20 cellular contexts compared by ENCODE assay signal in genomic region chr19:5351731-5352228, GRCh38. TPM values are rescaled to one million over a fixed set of nuclear protein-coding genes. Genes with fewer than 3 reads are reported as not detected.
DNase-seq lines count a peak whose midpoint lies in the region; ATAC-seq and TF ChIP-seq lines count a peak whose summit lies in the region.
"Had no signal": no experiment of that assay in that cellular context is flagged by ENCODE, and none has a peak within 500 bp of the region (broad histone marks: within the 10 kb centered on the region; RNA-seq: fewer than 3 reads in every experiment).

No MANE protein-coding gene starts in this region.

- no peaks in the 10 kb centered on the region for H3K9me3 ChIP-seq in SJCRH30 (replicated peaks)
- no peaks in the 10 kb centered on the region for H3K9me3 ChIP-seq in neuronal stem cell (replicated peaks in 1 of 2; ENCODE audit: control insufficient read depth in 2 of 2, insufficient read depth in 1 of 2, low read depth in 1 of 2, low read length in 2 of 2)
- H3K9me3 ChIP-seq in CD4-positive, alpha-beta T cell (ENCODE audit: control insufficient read depth, low read length) = no peaks in the 10 kb centered on the region
- H3K9me3 ChIP-seq: SJSA1 had no signal

- no peak for ATAC-seq in HG03097 (IDR thresholded peaks at IDR 0.05; ENCODE audit: low FRiP score, unreplicated experiment)
- ATAC-seq in CD4-positive, alpha-beta T cell (ENCODE audit: poor library complexity) = no peak

- no peaks in the 10 kb centered on the region for H3K79me1 ChIP-seq in neuronal stem cell (ENCODE audit: low read depth, low read length)

- DNase-seq in activated naive CD4-positive, alpha-beta T cell treated with Interleukin-2 at 50 U/mL for 16 hours = no peak
- DNase-seq in SJCRH30 = no peak
- DNase-seq in glutamatergic neuron = no peak
- DNase-seq in neuronal stem cell (ENCODE audit: low spot score) = no peak
- no peak for DNase-seq in mesenteric fat pad (ENCODE audit: low spot score)
- no peak for DNase-seq in CD4-positive, alpha-beta T cell
- DNase-seq: DMS 273 treated with DMSO at 0.1 percent for 48 hours, DMS79 treated with DMSO at 0.1 percent for 48 hours, NCI-H1092 treated with DMSO at 0.1 percent for 48 hours, NCI-H1436 treated with DMSO at 0.1 percent for 48 hours, NCI-H1930, NCI-H2227 treated with DMSO at 0.1 percent for 48 hours, NCI-H510A treated with DMSO at 0.1 percent for 48 hours, NCI-H748 treated with DMSO at 0.1 percent for 48 hours had no signal

- peak overlapping the region; percentile 10 for H3K27ac Mint-ChIP-seq in activated naive CD4-positive, alpha-beta T cell treated with anti-CD3 and anti-CD28 coated beads, Interleukin-2, amount 50 U/mL, for 24 hours
- H3K27ac Mint-ChIP-seq in glutamatergic neuron (ENCODE audit: unreplicated experiment) = no peak overlapping the region
- no peak overlapping the region for H3K27ac Mint-ChIP-seq in CD4-positive, alpha-beta T cell

- H2AFZ ChIP-seq in neuronal stem cell (ENCODE audit: low read length) = no peak overlapping the region

- H3K9ac ChIP-seq in neuronal stem cell (ENCODE audit: low read depth, low read length, poor library complexity) = no peak overlapping the region
- H3K9ac ChIP-seq: KMS-11 had no signal

- no peak overlapping the region for H3K14ac ChIP-seq in neuronal stem cell (ENCODE audit: low read length)

- H3K4ac ChIP-seq in neuronal stem cell (ENCODE audit: low read length) = no peak overlapping the region

- no peak overlapping the region for H2BK120ac ChIP-seq in neuronal stem cell (ENCODE audit: low read depth, low read length)

- no peak overlapping the region for H2BK15ac ChIP-seq in neuronal stem cell (ENCODE audit: low read length)

- no peak overlapping the region for H3K4me3 Mint-ChIP-seq in activated naive CD4-positive, alpha-beta T cell treated with anti-CD3 and anti-CD28 coated beads, Interleukin-2, amount 50 U/mL, for 24 hours
- H3K4me3 Mint-ChIP-seq in glutamatergic neuron (ENCODE audit: unreplicated experiment) = peak overlapping the region; percentile 60
- no peak overlapping the region for H3K4me3 Mint-ChIP-seq in CD4-positive, alpha-beta T cell

- TF ChIP-seq CTCF in glutamatergic neuron (IDR thresholded peaks at IDR 0.05; ENCODE audit: partially characterized antibody, unreplicated experiment) = no peak
- no peak for TF ChIP-seq CTCF in CD4-positive, alpha-beta T cell (IDR thresholded peaks at IDR 0.05)

- H3K36me3 Mint-ChIP-seq in activated naive CD4-positive, alpha-beta T cell treated with anti-CD3 and anti-CD28 coated beads, Interleukin-2, amount 50 U/mL, for 24 hours = no peaks in the 10 kb centered on the region
- H3K36me3 Mint-ChIP-seq in glutamatergic neuron (ENCODE audit: unreplicated experiment) = peaks cover 6% of the 10 kb centered on the region
- H3K36me3 Mint-ChIP-seq in CD4-positive, alpha-beta T cell (ENCODE audit: low read depth) = no peaks in the 10 kb centered on the region

- no peak overlapping the region for H4K91ac ChIP-seq in neuronal stem cell (ENCODE audit: low read depth, low read length, poor library complexity)

- H2BK12ac ChIP-seq in neuronal stem cell (ENCODE audit: low read length) = no peak overlapping the region

- peaks cover 4% of the 10 kb centered on the region for H3K9me3 Mint-ChIP-seq in activated naive CD4-positive, alpha-beta T cell treated with anti-CD3 and anti-CD28 coated beads, Interleukin-2, amount 50 U/mL, for 24 hours
- peaks cover 9% of the 10 kb centered on the region for H3K9me3 Mint-ChIP-seq in glutamatergic neuron (ENCODE audit: unreplicated experiment)
- peaks cover 4% of the 10 kb centered on the region for H3K9me3 Mint-ChIP-seq in CD4-positive, alpha-beta T cell

- no peak overlapping the region for H3K4me2 ChIP-seq in neuronal stem cell (ENCODE audit: insufficient read depth, low read length, poor library complexity, severe bottlenecking)
- H3K4me2 ChIP-seq: KMS-11 had no signal

- CTCF ChIA-PET in CD4-positive, alpha-beta T cell (lab: Charles Lee) = no interaction called here

- H3K23ac ChIP-seq in neuronal stem cell (ENCODE audit: low read depth, low read length, poor library complexity) = no peak overlapping the region

- intact Hi-C loops in CD4-positive, alpha-beta T cell (cut with DNase I, micrococcal nuclease) = loop anchor here in 1 of 2 experiments (10.0 kb wide), 1 partner anchor 307 kb away; no protein-coding TSS in a partner anchor

- no peaks in the 10 kb centered on the region for H3K4me1 ChIP-seq in SJCRH30
- peaks cover 3 to 4% of the 10 kb centered on the region in 2 donors for H3K4me1 ChIP-seq in neuronal stem cell (ENCODE audit: control insufficient read depth in 2 of 2, insufficient read depth in 1 of 2, low read depth in 1 of 2, low read length in 2 of 2)
- H3K4me1 ChIP-seq: HAP-1, SJSA1 had no signal

- H3K27me3 ChIP-seq in SJCRH30 (no peaks in the 10 kb centered on the region; the same call in 1 of the 2 replicates), neuronal stem cell (ENCODE audit: control insufficient read depth in 3 of 3, insufficient read depth in 3 of 3, low read depth in 1 of 3, low read length in 3 of 3) (no peaks in the 10 kb centered on the region)
- H3K27me3 ChIP-seq in CD4-positive, alpha-beta T cell (ENCODE audit: control insufficient read depth, insufficient read depth, low read length) = peaks cover 17% of the 10 kb centered on the region
- H3K27me3 ChIP-seq: SJSA1 had no signal

- no peak overlapping the region for H4K8ac ChIP-seq in neuronal stem cell (ENCODE audit: low read depth, low read length)

- H3K4me1 Mint-ChIP-seq in activated naive CD4-positive, alpha-beta T cell treated with anti-CD3 and anti-CD28 coated beads, Interleukin-2, amount 50 U/mL, for 24 hours = no peaks in the 10 kb centered on the region
- peaks cover 8% of the 10 kb centered on the region for H3K4me1 Mint-ChIP-seq in glutamatergic neuron (ENCODE audit: low read depth, unreplicated experiment)
- no peaks in the 10 kb centered on the region for H3K4me1 Mint-ChIP-seq in CD4-positive, alpha-beta T cell (ENCODE audit: low read depth)

- H3K27ac ChIP-seq in SJCRH30 (peak overlapping the region; percentile 60), neuronal stem cell (replicated peaks; ENCODE audit: low read length) (no peak overlapping the region)
- H3K27ac ChIP-seq in CD4-positive, alpha-beta T cell (ENCODE audit: low read depth, low read length) = no peak overlapping the region
- H3K27ac ChIP-seq: 22Rv1, KMS-11, SJSA1 had no signal

- peak overlapping the region; percentile 21 for H3K18ac ChIP-seq in neuronal stem cell (ENCODE audit: low read length)

- WGBS in neuronal stem cell (ENCODE audit: extremely low coverage in 2 of 2, insufficient read length in 2 of 2, insufficient replicate concordance in 1 of 2), 2 donors = no CpG with 5 or more reads among the region's 2 CpGs

- no peak overlapping the region for H2AK5ac ChIP-seq in neuronal stem cell (ENCODE audit: low read depth, low read length)

- H3K36me3 ChIP-seq in SJCRH30 = no peaks in the 10 kb centered on the region
- no peaks in the 10 kb centered on the region for H3K36me3 ChIP-seq in neuronal stem cell (replicated peaks in 1 of 2; ENCODE audit: control insufficient read depth in 2 of 2, insufficient read depth in 2 of 2, low read length in 2 of 2)
- H3K36me3 ChIP-seq: HAP-1, SJSA1 had no signal

- H2BK5ac ChIP-seq in neuronal stem cell (ENCODE audit: low read length) = no peak overlapping the region

- POLR2A ChIA-PET in CD4-positive, alpha-beta T cell (lab: Charles Lee) = no interaction called here

- peaks cover 18% of the 10 kb centered on the region for H3K27me3 Mint-ChIP-seq in activated naive CD4-positive, alpha-beta T cell treated with anti-CD3 and anti-CD28 coated beads, Interleukin-2, amount 50 U/mL, for 24 hours
- peaks cover 4% of the 10 kb centered on the region for H3K27me3 Mint-ChIP-seq in glutamatergic neuron (ENCODE audit: unreplicated experiment)
- peaks cover 47% of the 10 kb centered on the region for H3K27me3 Mint-ChIP-seq in CD4-positive, alpha-beta T cell

- H3K4me3 ChIP-seq in SJCRH30 (no peak overlapping the region), neuronal stem cell (ENCODE audit: low read length in 2 of 2) (no peak overlapping the region)
- H3K4me3 ChIP-seq: HAP-1, SJSA1 had no signal

RNA-seq across cellular contexts. Expression of gene PTPRS, which starts 11.2 kb away (rescaled TPM):
- 21.8 and 22.2 TPM in 2 replicates for total RNA-seq in SJCRH30 (2014; rRNA removed; shearing (Covaris generic))
- total RNA-seq in glutamatergic neuron (ENCODE audit: unreplicated experiment) (1,064 TPM), mesenteric fat pad (417 TPM)
- polyA plus RNA-seq in neuronal stem cell (2013, experiment 1 of 2) = 162 TPM
- 172 TPM for polyA plus RNA-seq in neuronal stem cell (2013, experiment 2 of 2)
- 1 to 10 TPM; 5.3 to 6.3 TPM for total RNA-seq in CD4-positive, alpha-beta T cell

Comparison
In these comparisons a context has a peak if more than half of its experiments do, and no peak if none do; other contexts are left out.
1. RNA of gene PTPRS, which starts 11.2 kb away (total RNA-seq): 1,064 TPM in glutamatergic neuron (single experiment) and 417 TPM in mesenteric fat pad (single experiment); 21.8 to 22.2 TPM in SJCRH30 and 5.3 to 6.3 TPM in CD4-positive, alpha-beta T cell; every median in the first group is over 10 times any median in the second.